8 cellular contexts compared by ENCODE assay signal in the genomic region with DNA sequence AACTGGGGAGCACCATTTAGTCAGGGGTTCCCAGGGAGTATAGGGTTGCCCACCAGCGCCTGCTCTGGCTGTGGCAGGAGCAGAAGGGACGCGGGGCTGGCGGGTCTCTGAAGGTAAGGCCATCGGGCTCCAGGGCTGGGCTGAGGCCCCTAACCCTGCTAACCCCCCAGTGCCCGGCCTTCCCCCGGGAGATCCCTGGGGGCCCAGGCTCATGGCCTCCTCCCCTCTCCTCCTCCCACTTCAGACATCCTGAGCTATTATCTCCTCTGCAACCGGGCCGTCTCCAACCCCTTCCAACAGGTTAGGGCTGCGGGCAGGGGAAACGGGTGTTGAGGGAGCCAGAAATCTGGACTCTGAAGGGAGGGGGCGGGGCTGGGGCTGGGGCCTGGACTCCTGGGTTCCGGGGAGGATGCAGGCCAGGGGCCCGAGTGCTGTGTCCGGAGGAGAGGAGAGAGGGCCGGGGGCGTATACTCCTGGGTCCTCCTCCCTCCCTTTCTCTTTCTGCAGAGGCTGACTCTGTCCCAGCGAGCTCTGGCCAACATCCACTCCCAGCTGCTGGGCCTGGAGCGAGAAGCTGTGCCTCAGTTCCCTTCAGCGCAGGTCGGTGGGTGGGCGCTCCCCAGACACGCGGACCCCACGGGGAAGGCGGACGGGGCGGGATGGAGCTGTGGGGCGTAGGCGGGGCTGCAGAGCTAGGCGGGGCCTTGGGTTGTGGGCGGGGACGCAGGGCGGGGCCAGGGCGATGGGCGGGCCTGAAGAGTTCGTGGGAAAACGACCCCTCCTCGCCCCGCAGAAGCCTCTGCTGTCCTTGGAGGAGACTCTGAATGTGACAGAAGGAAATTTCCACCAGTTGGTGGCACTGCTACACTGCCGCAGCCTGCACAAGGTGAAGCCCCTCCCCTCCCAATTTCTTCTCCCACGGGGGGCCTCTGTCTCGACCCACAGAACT. TPM values are rescaled to one million over a fixed set of nuclear protein-coding genes. Genes with fewer than 3 reads are reported as not detected.
A peak's percentile ranks its signal among the peaks of the same experiment; 100 is the strongest.
DNase-seq lines count a peak whose midpoint lies in the region; ATAC-seq and TF ChIP-seq lines count a peak whose summit lies in the region.

No MANE protein-coding gene starts in this region.

- H3K27ac ChIP-seq in trophoblast cell (ENCODE audit: low read depth, low read length), result no peak overlapping the region

- intact Hi-C loops in Caco-2 (cut with micrococcal nuclease; ENCODE audit: unreplicated experiment), result loop anchor here (1.0 kb wide), 1 partner anchor 47 kb away; no protein-coding TSS in a partner anchor

- H3K9ac ChIP-seq in trophoblast cell (ENCODE audit: low read length), result no peak overlapping the region

- H3K9me3 ChIP-seq in Caco-2, result no peaks in the 10 kb centered on the region
- H3K9me3 ChIP-seq in trophoblast cell (ENCODE audit: insufficient read depth, low read depth, low read length), result no peaks in the 10 kb centered on the region

- H3K4me3 ChIP-seq in Caco-2 (ENCODE audit: low read depth, low read length) (peak overlapping the region; percentile 34), LNCaP clone FGC (ENCODE audit: low read depth, low read length) (peak overlapping the region; percentile 43), fibroblast of the aortic adventitia (ENCODE audit: low read depth, low read length) (peak overlapping the region; percentile 54), trophoblast cell (ENCODE audit: low read depth, low read length) (no peak overlapping the region)

- H2AFZ ChIP-seq in trophoblast cell (ENCODE audit: insufficient read depth, low read length, poor library complexity), result peak overlapping the region; percentile 89

- WGBS in trophoblast cell (ENCODE audit: extremely low coverage, insufficient coverage, insufficient read length), result no CpG with 5 or more reads among the region's 43 CpGs

- ATAC-seq in HG03135 (IDR thresholded peaks at IDR 0.05; ENCODE audit: unreplicated experiment), result no peak

- no peak overlapping the region for H3K14ac ChIP-seq in trophoblast cell (ENCODE audit: low read length)

- no peak overlapping the region for H2BK5ac ChIP-seq in trophoblast cell (ENCODE audit: low read depth, low read length, poor library complexity)

- CTCF ChIA-PET in Caco-2 (lab: Charles Lee), result interaction anchor here (0.6 to 1.4 kb wide), 3 partner anchors 10 to 43 kb away, joined by 3 to 4 read pairs (median 3); partner anchors contain the start of genes CDC42EP5 and LENG9

- no peaks in the 10 kb centered on the region for H3K79me1 ChIP-seq in trophoblast cell (ENCODE audit: low read length)

- peak; percentile 71 to 77 for DNase-seq in Caco-2
- DNase-seq in LNCaP clone FGC (ENCODE audit: low read depth), result peak; percentile 49
- DNase-seq in activated T-cell treated with anti-CD3 and anti-CD28 coated beads for 4 hours, result peak; percentile 36
- DNase-seq in fibroblast of the aortic adventitia (ENCODE audit: low read depth), result no peak
- peak in 1 of 2 donors; percentile 47 for DNase-seq in trophoblast cell
- no peak for DNase-seq in cerebellar nuclear complex (lab: John Stamatoyannopoulos, UW)
- DNase-seq in GOT3 (lab: John Stamatoyannopoulos, UW), result no peak

- peaks cover 49% of the 10 kb centered on the region for H3K36me3 Mint-ChIP-seq in Caco-2 (ENCODE audit: insufficient read depth, unreplicated experiment)

- H2BK120ac ChIP-seq in trophoblast cell (ENCODE audit: insufficient read depth, low read length, poor library complexity), result no peak overlapping the region

- POLR2A ChIA-PET in Caco-2 (lab: Charles Lee), result interaction anchor here (0.6 to 1.1 kb wide), 2 partner anchors 17 to 608 kb away, joined by 7 to 14 read pairs; no protein-coding TSS in a partner anchor

- no peaks in the 10 kb centered on the region for H3K79me2 ChIP-seq in trophoblast cell (ENCODE audit: control insufficient read depth, insufficient read depth, low read length, poor library complexity)

- H4K91ac ChIP-seq in trophoblast cell (ENCODE audit: low read depth, low read length), result no peak overlapping the region

- peak overlapping the region; percentile 60 for H3K4me3 Mint-ChIP-seq in Caco-2 (ENCODE audit: unreplicated experiment)

- H3K18ac ChIP-seq in trophoblast cell (ENCODE audit: low read length), result no peak overlapping the region

- H3K4me1 Mint-ChIP-seq in Caco-2 (ENCODE audit: low read depth, unreplicated experiment), result peaks cover 9% of the 10 kb centered on the region

- TF ChIP-seq CTCF in Caco-2 (IDR thresholded peaks at IDR 0.05; ENCODE audit: insufficient read depth in 1 of 2, low read depth in 1 of 2, low read length in 1 of 2, severe bottlenecking in 1 of 2, unreplicated experiment in 1 of 2) (peak; percentile 17 to 42), LNCaP clone FGC (IDR thresholded peaks at IDR 0.05; ENCODE audit: control insufficient read depth, extremely low read depth, insufficient read depth) (peak; percentile 45), fibroblast of the aortic adventitia (IDR thresholded peaks at IDR 0.05; ENCODE audit: insufficient read depth, low read length) (no peak)

- BruUV-seq in Caco-2 (replicated peaks; lab: Mats Ljungman, UMichigan), result no TSS peak

- H3K23ac ChIP-seq in trophoblast cell (ENCODE audit: low read length), result no peak overlapping the region

- H2AK5ac ChIP-seq in trophoblast cell (ENCODE audit: low read length), result peak overlapping the region; percentile 43

- no peak overlapping the region for H3K27ac Mint-ChIP-seq in Caco-2 (ENCODE audit: unreplicated experiment)

- H3K27me3 ChIP-seq in Caco-2 (replicated peaks; ENCODE audit: control insufficient read depth, insufficient read depth, low read length) (no peaks in the 10 kb centered on the region), trophoblast cell (ENCODE audit: insufficient read depth, low read length) (no peaks in the 10 kb centered on the region)

- no peak overlapping the region for H2BK12ac ChIP-seq in trophoblast cell (ENCODE audit: low read length)

- H3K36me3 ChIP-seq in Caco-2 (ENCODE audit: control insufficient read depth, insufficient read depth, low read length) (no peaks in the 10 kb centered on the region), trophoblast cell (ENCODE audit: control insufficient read depth in 1 of 2, insufficient read depth in 2 of 2, low read length in 2 of 2) (peaks cover 0 to 2% of the 10 kb centered on the region in 2 experiments)

- H3K4me1 ChIP-seq in Caco-2, result no peaks in the 10 kb centered on the region; the same call in 1 of the 2 replicates
- H3K4me1 ChIP-seq in trophoblast cell (ENCODE audit: control insufficient read depth in 1 of 2, insufficient read depth in 2 of 2, low read length in 2 of 2), result peaks cover 11 to 29% of the 10 kb centered on the region in 2 experiments

- H4K8ac ChIP-seq in trophoblast cell (ENCODE audit: low read depth, low read length), result peak overlapping the region; percentile 21

- no peaks in the 10 kb centered on the region for H3K9me3 Mint-ChIP-seq in Caco-2 (ENCODE audit: unreplicated experiment)

- peak overlapping the region; percentile 56 for H3K4me2 ChIP-seq in trophoblast cell (ENCODE audit: low read length)

- no peak overlapping the region for H4K12ac ChIP-seq in trophoblast cell (ENCODE audit: low read depth, low read length)

- no peak overlapping the region for H3K4ac ChIP-seq in trophoblast cell (ENCODE audit: low read depth, low read length)

- peaks cover 9% of the 10 kb centered on the region for H3K27me3 Mint-ChIP-seq in Caco-2 (ENCODE audit: insufficient read depth, unreplicated experiment)

RNA-seq across cellular contexts. Expression of gene TTYH1, which starts 15.3 kb away (rescaled TPM):
- total RNA-seq in Caco-2 (2022) (not detected in 2 replicates), fibroblast of the aortic adventitia (ENCODE audit: low replicate concordance) (not detected in 2 replicates)
- polyA plus RNA-seq in trophoblast cell (2013), result 1.1 and 2.4 TPM in 2 replicates

RNA-seq across cellular contexts. Expression of gene LENG8, which starts 18.4 kb away (rescaled TPM):
- total RNA-seq in Caco-2 (2022) (143 and 148 TPM in 2 replicates), fibroblast of the aortic adventitia (ENCODE audit: low replicate concordance) (21.7 and 41.7 TPM in 2 replicates)
- polyA plus RNA-seq in trophoblast cell (2013), result 109 and 112 TPM in 2 replicates

RNA-seq across cellular contexts. Expression of gene LENG9, which starts 33.0 kb away (rescaled TPM):
- total RNA-seq in Caco-2 (2022) (6.7 and 6.9 TPM in 2 replicates), fibroblast of the aortic adventitia (ENCODE audit: low replicate concordance) (3.7 and 4.9 TPM in 2 replicates)
- 0.68 and 0.73 TPM in 2 replicates for polyA plus RNA-seq in trophoblast cell (2013)

RNA-seq across cellular contexts. Expression of gene CDC42EP5, which starts 42.5 kb away (rescaled TPM):
- 7.1 and 8.6 TPM in 2 replicates for total RNA-seq in Caco-2 (2022)
- 7.9 and 48.8 TPM in 2 replicates for total RNA-seq in fibroblast of the aortic adventitia (ENCODE audit: low replicate concordance)
- polyA plus RNA-seq in trophoblast cell (2013), result 9.5 and 12.2 TPM in 2 replicates

Comparison
In these comparisons a context has a peak if more than half of its experiments do, and no peak if none do; other contexts are left out.
1. DNase-seq: peak in Caco-2 (2 of 2), LNCaP clone FGC (single experiment) and activated T-cell treated with anti-CD3 and anti-CD28 coated beads for 4 hours (single experiment); none in fibroblast of the aortic adventitia (single experiment), cerebellar nuclear complex (0 of 2) and GOT3 (single experiment).